8 cellular contexts compared by ENCODE assay signal in genomic region chr2:231780123-231780908, GRCh38. TPM values are rescaled to one million over a fixed set of nuclear protein-coding genes. Genes with fewer than 3 reads are reported as not detected.
A peak's percentile ranks its signal among the peaks of the same experiment; 100 is the strongest.
DNase-seq lines count a peak whose midpoint lies in the region; ATAC-seq, FAIRE-seq and TF ChIP-seq lines count a peak whose summit lies in the region.

No MANE protein-coding gene starts in this region.

- intact Hi-C loops in heart left ventricle (cut with DNase I) = loop anchor here in 4 of 10 donors (5.0 to 10.0 kb wide), 4 partner anchors 73 to 176 kb away; partner anchors contain the start of gene PTMA (in 1 of the 4)
- intact Hi-C loops in left cardiac atrium (cut with DNase I) = no loop called here
- intact Hi-C loops in HepG2 (cut with micrococcal nuclease; ENCODE audit: unreplicated experiment) = loop anchor here (2.0 kb wide), 3 partner anchors 60 to 168 kb away; no protein-coding TSS in a partner anchor
- intact Hi-C loops in testis (cut with DNase I; ENCODE audit: low total_unique reads) = no loop called here

- H3K79me2 ChIP-seq in HepG2 (ENCODE audit: insufficient read depth, low read length) = peaks cover 12% of the 10 kb centered on the region

- peak overlapping the region; percentile 59 to 95 (median 87) for H3K4me3 ChIP-seq in heart left ventricle
- peak overlapping the region; percentile 86 for H3K4me3 ChIP-seq in NB4 (ENCODE audit: low read depth, low read length)
- H3K4me3 ChIP-seq in brain microvascular endothelial cell (ENCODE audit: low read depth, low read length) = peak overlapping the region; percentile 82
- H3K4me3 ChIP-seq in HepG2 (replicated peaks in 1 of 3; ENCODE audit: insufficient read depth in 1 of 3, low read depth in 2 of 3, low read length in 3 of 3) = peak overlapping the region; percentile 70 to 92 (median 88)
- H3K4me3 ChIP-seq in testis = peak overlapping the region; percentile 66 to 89

- in situ Hi-C loops in brain microvascular endothelial cell (cut with HindIII; ENCODE audit: low pct_ligation_motif_present, low sequenced_read_pairs) = no loop called here
- in situ Hi-C loops in HepG2 (cut with HindIII; ENCODE audit: extremely low pct_ligation_motif_present, low pct_unique_long_range_greater_than_20kb) = no loop called here

- peaks cover 0 to 44% (median 27%) of the 10 kb centered on the region in 12 donors for H3K4me1 ChIP-seq in heart left ventricle
- H3K4me1 ChIP-seq in HepG2 (ENCODE audit: insufficient read depth, low read length) = peaks cover 44% of the 10 kb centered on the region
- H3K4me1 ChIP-seq in testis = peaks cover 12% of the 10 kb centered on the region

- DNase-seq in heart left ventricle (peak in 3 of 5 donors; percentile 22 to 64 (median 27)), left cardiac atrium (no peak), NB4 (ENCODE audit: low read depth) (peak; percentile 69), brain microvascular endothelial cell (peak; percentile 24), HepG2 (ENCODE audit: low spot score) (peak; percentile 44), testis (peak; percentile 21), SW 1271 (lab: John Stamatoyannopoulos, UW) (no peak), NCI-H2107 (lab: John Stamatoyannopoulos, UW) (no peak)

- TF ChIP-seq CTCF in heart left ventricle (IDR thresholded peaks at IDR 0.05) (no peak), NB4 (IDR thresholded peaks at IDR 0.05; ENCODE audit: low read depth, low read length) (no peak), brain microvascular endothelial cell (IDR thresholded peaks at IDR 0.05; ENCODE audit: low read depth, low read length, missing control alignments) (peak; percentile 12), HepG2 (CRISPR knock-in tag; IDR thresholded peaks at IDR 0.05) (0 out of 2 replicates have a peak, but pooled peaks have one; percentile 12), testis (IDR thresholded peaks at IDR 0.05) (no peak)

- H3K9me3 ChIP-seq in heart left ventricle = no peaks in the 10 kb centered on the region
- H3K9me3 ChIP-seq in HepG2 (ENCODE audit: low read length) = no peaks in the 10 kb centered on the region
- H3K9me3 ChIP-seq in testis = no peaks in the 10 kb centered on the region

- H3K27ac ChIP-seq in heart left ventricle (peak overlapping the region; percentile 54 to 93 (median 90)), brain microvascular endothelial cell (no peak overlapping the region), HepG2 (ENCODE audit: extremely low read length, insufficient read depth, low read length) (peak overlapping the region; percentile 65), testis (peak overlapping the region; percentile 83 to 85)

- CTCF ChIA-PET in HepG2 (lab: Yijun Ruan, JAX; ENCODE audit: low intra/inter-chr PET ratio, low total read pairs) = no interaction called here

- 0 out of 2 replicates have a peak, but pooled peaks cover 3% of the 10 kb centered on the region for H4K20me1 ChIP-seq in HepG2 (ENCODE audit: insufficient read depth, low read length)

- TF ChIP-seq EP300 in HepG2 (IDR thresholded peaks at IDR 0.05; ENCODE audit: low read depth in 2 of 2, low read length in 2 of 2) (no peak), HepG2 (CRISPR knock-in tag; IDR thresholded peaks at IDR 0.05; ENCODE audit: borderline replicate concordance) (no peak)

- H3K27me3 ChIP-seq in heart left ventricle (no peaks in the 10 kb centered on the region), brain microvascular endothelial cell (replicated peaks) (no peaks in the 10 kb centered on the region), HepG2 (ENCODE audit: control insufficient read depth in 1 of 2, insufficient read depth in 2 of 2, low read length in 2 of 2) (no peaks in the 10 kb centered on the region; a peak in 1 of 5 replicates), testis (no peaks in the 10 kb centered on the region)

- H3K36me3 ChIP-seq in heart left ventricle (peaks cover 0 to 4% (median 0%) of the 10 kb centered on the region in 9 donors), brain microvascular endothelial cell (replicated peaks) (no peaks in the 10 kb centered on the region), HepG2 (replicated peaks in 1 of 2; ENCODE audit: control insufficient read depth in 1 of 2, insufficient read depth in 2 of 2, low read length in 2 of 2) (no peaks in the 10 kb centered on the region), testis (ENCODE audit: low read depth, missing control alignments) (no peaks in the 10 kb centered on the region)

- no peak overlapping the region for H2AFZ ChIP-seq in HepG2 (ENCODE audit: low read length)

- FAIRE-seq in HepG2 (lab: Jason Lieb, UNC) = no peak

- no TSS peak for BruUV-seq in HepG2 (replicated peaks; lab: Mats Ljungman, UMichigan)

- WGBS in heart left ventricle, 4 donors = 6 to 21% (median 11%) methylated on average over 19 to 51 of the region's 51 CpGs
- WGBS in HepG2 (ENCODE audit: low lambda C conversion rate) = 8% methylated on average over 33 of the region's 51 CpGs
- 13% methylated on average over 14 to 30 of the region's 51 CpGs for WGBS in testis, 2 donors

- peak overlapping the region; percentile 100 for H3K4me2 ChIP-seq in HepG2 (ENCODE audit: low read depth, low read length)

- no peak for TF ChIP-seq RAD21 in HepG2 (CRISPR knock-in tag; IDR thresholded peaks at IDR 0.05)

- peak overlapping the region; percentile 77 for H3K9ac ChIP-seq in HepG2 (ENCODE audit: insufficient read depth, low read depth, low read length)

- POLR2A ChIA-PET in HepG2 (lab: Yijun Ruan, JAX) = interaction anchor here (0.6 to 1.0 kb wide), 9 partner anchors 9 to 770 kb away, joined by 3 to 8 read pairs (median 3); partner anchors contain the start of genes EIF4E2, NCL, PTMA and TIGD1

- no peak for TF ChIP-seq POLR2A in heart left ventricle (IDR thresholded peaks at IDR 0.05)
- no peak for TF ChIP-seq POLR2A in NB4 (IDR thresholded peaks at IDR 0.05; ENCODE audit: extremely low read depth, insufficient read length)
- no peak for TF ChIP-seq POLR2A in HepG2 (IDR thresholded peaks at IDR 0.05; ENCODE audit: insufficient read depth in 1 of 2, low read depth in 2 of 2, low read length in 2 of 2)
- no peak for TF ChIP-seq POLR2A in testis (IDR thresholded peaks at IDR 0.05)

- ATAC-seq in heart left ventricle (no peak), left cardiac atrium (no peak), HepG2 (peak; percentile 69)

RNA-seq across cellular contexts. Expression of gene PDE6D, which starts 0.8 kb away (rescaled TPM):
- 10 to 100 TPM; 12.3 to 29.1 (median 19.5) TPM for total RNA-seq in heart left ventricle
- 10 to 100 TPM; 19.8 to 30.1 TPM for polyA plus RNA-seq in heart left ventricle
- 10 to 100 TPM; 16.6 to 18.8 TPM for total RNA-seq in left cardiac atrium
- 14.1 and 22.6 TPM in 2 replicates for total RNA-seq in HepG2 (2016; rRNA removed; fragmentation: Illumina TruSeq; extraction: Trizol)
- total RNA-seq in HepG2 (2016; cell fraction: cytosol; rRNA removed; fragmentation: Illumina TruSeq; extraction: Trizol; ENCODE audit: low read depth) = 10.3 and 11.8 TPM in 2 replicates
- total RNA-seq in HepG2 (2016; cell fraction: insoluble cytoplasmic fraction; rRNA removed; fragmentation: Illumina TruSeq; extraction: Trizol) = 15.5 and 20.5 TPM in 2 replicates
- 15.5 and 19.5 TPM in 2 replicates for total RNA-seq in HepG2 (2016; cell fraction: membrane; rRNA removed; fragmentation: Illumina TruSeq; extraction: Trizol)
- total RNA-seq in HepG2 (2016; cell fraction: nucleus; rRNA removed; fragmentation: Illumina TruSeq; extraction: Trizol) = 9.9 and 10.3 TPM in 2 replicates
- 20.5 and 23.2 TPM in 2 replicates for polyA plus RNA-seq in HepG2 (2011; rRNA removed)
- polyA plus RNA-seq in HepG2 (2011; cell fraction: cytosol; rRNA removed) = 18.3 and 22.7 TPM in 2 replicates
- 5.1 and 6.7 TPM in 2 replicates for polyA plus RNA-seq in HepG2 (2011; cell fraction: nucleus; rRNA removed)
- 8.4 and 12.4 TPM in 2 replicates for polyA plus RNA-seq in HepG2 (2012)
- 15.0 and 20.7 TPM in 2 replicates for polyA plus RNA-seq in HepG2 (2016; cell fraction: cytosol; fragmentation: Illumina TruSeq; extraction: Trizol; ENCODE audit: low read depth)
- 30.1 TPM in 2 replicates for polyA plus RNA-seq in HepG2 (2016; cell fraction: insoluble cytoplasmic fraction; fragmentation: Illumina TruSeq; extraction: Trizol; ENCODE audit: low read depth)
- polyA plus RNA-seq in HepG2 (2016; cell fraction: membrane; fragmentation: Illumina TruSeq; extraction: Trizol; ENCODE audit: low read depth) = 19.2 and 24.9 TPM in 2 replicates
- 12.1 and 13.8 TPM in 2 replicates for polyA plus RNA-seq in HepG2 (2016; cell fraction: nucleus; fragmentation: Illumina TruSeq; extraction: Trizol; ENCODE audit: insufficient read depth, low read depth)
- polyA minus RNA-seq in HepG2 (2011; rRNA and poly(A)+ RNA removed; ENCODE audit: low replicate concordance) = 9.3 and 18.2 TPM in 2 replicates
- 4.9 and 6.9 TPM in 2 replicates for polyA minus RNA-seq in HepG2 (2011; cell fraction: cytosol; rRNA and poly(A)+ RNA removed)
- 7.1 and 8.6 TPM in 2 replicates for polyA minus RNA-seq in HepG2 (2011; cell fraction: nucleus; rRNA and poly(A)+ RNA removed)
- total RNA-seq in testis = 10 to 100 TPM; 39.9 to 66.5 TPM
- 102 TPM for polyA plus RNA-seq in testis (ENCODE audit: insufficient read depth, low read depth, low replicate concordance)

RNA-seq across cellular contexts. Expression of gene COPS7B, which starts 5.9 kb away (rescaled TPM):
- 10 to 100 TPM; 12.3 to 27.7 (median 19.0) TPM for total RNA-seq in heart left ventricle
- 10 to 100 TPM; 14.1 to 18.9 TPM for polyA plus RNA-seq in heart left ventricle
- total RNA-seq in left cardiac atrium = 10 to 100 TPM; 15.6 to 16.9 TPM
- total RNA-seq in HepG2 (2016; rRNA removed; fragmentation: Illumina TruSeq; extraction: Trizol) = 29.6 and 30.6 TPM in 2 replicates
- total RNA-seq in HepG2 (2016; cell fraction: cytosol; rRNA removed; fragmentation: Illumina TruSeq; extraction: Trizol; ENCODE audit: low read depth) = 8.2 and 10.8 TPM in 2 replicates
- total RNA-seq in HepG2 (2016; cell fraction: insoluble cytoplasmic fraction; rRNA removed; fragmentation: Illumina TruSeq; extraction: Trizol) = 25.8 and 30.4 TPM in 2 replicates
- 26.0 and 26.7 TPM in 2 replicates for total RNA-seq in HepG2 (2016; cell fraction: membrane; rRNA removed; fragmentation: Illumina TruSeq; extraction: Trizol)
- 26.3 and 29.8 TPM in 2 replicates for total RNA-seq in HepG2 (2016; cell fraction: nucleus; rRNA removed; fragmentation: Illumina TruSeq; extraction: Trizol)
- 62.0 and 62.7 TPM in 2 replicates for polyA plus RNA-seq in HepG2 (2011; rRNA removed)
- polyA plus RNA-seq in HepG2 (2011; cell fraction: cytosol; rRNA removed) = 37.7 and 44.7 TPM in 2 replicates
- polyA plus RNA-seq in HepG2 (2011; cell fraction: nucleus; rRNA removed) = 112 and 113 TPM in 2 replicates
- polyA plus RNA-seq in HepG2 (2012) = 38.0 and 40.1 TPM in 2 replicates
- 16.6 and 22.8 TPM in 2 replicates for polyA plus RNA-seq in HepG2 (2016; cell fraction: cytosol; fragmentation: Illumina TruSeq; extraction: Trizol; ENCODE audit: low read depth)
- 54.5 and 68.8 TPM in 2 replicates for polyA plus RNA-seq in HepG2 (2016; cell fraction: insoluble cytoplasmic fraction; fragmentation: Illumina TruSeq; extraction: Trizol; ENCODE audit: low read depth)
- 39.5 TPM in 2 replicates for polyA plus RNA-seq in HepG2 (2016; cell fraction: membrane; fragmentation: Illumina TruSeq; extraction: Trizol; ENCODE audit: low read depth)
- polyA plus RNA-seq in HepG2 (2016; cell fraction: nucleus; fragmentation: Illumina TruSeq; extraction: Trizol; ENCODE audit: insufficient read depth, low read depth) = 78.7 and 82.0 TPM in 2 replicates
- 28.5 and 45.4 TPM in 2 replicates for polyA minus RNA-seq in HepG2 (2011; rRNA and poly(A)+ RNA removed; ENCODE audit: low replicate concordance)
- polyA minus RNA-seq in HepG2 (2011; cell fraction: cytosol; rRNA and poly(A)+ RNA removed) = 16.2 and 17.6 TPM in 2 replicates
- polyA minus RNA-seq in HepG2 (2011; cell fraction: nucleus; rRNA and poly(A)+ RNA removed) = 49.6 and 57.6 TPM in 2 replicates
- 10 to 100 TPM; 68.8 to 71.2 TPM for total RNA-seq in testis
- polyA plus RNA-seq in testis (ENCODE audit: insufficient read depth, low read depth, low replicate concordance) = 84.8 TPM

Comparison
In these comparisons a context has a peak if more than half of its experiments do, and no peak if none do; other contexts are left out.
1. DNase-seq: peak in heart left ventricle (3 of 5), NB4 (single experiment), brain microvascular endothelial cell (single experiment), HepG2 (single experiment) and testis (single experiment); none in left cardiac atrium (single experiment), SW 1271 (0 of 2) and NCI-H2107 (single experiment).
2. CTCF ChIP-seq: peak in brain microvascular endothelial cell (single experiment) and HepG2 (single experiment); none in heart left ventricle (0 of 12), NB4 (single experiment) and testis (0 of 3).
3. Peak in every context shown above with its lines, with median percentiles within 50 percentile points of each other: H3K4me3 ChIP-seq.